9 cellular contexts compared by ENCODE assay signal in genomic region chr1:3491291-3492246, GRCh38. TPM values are rescaled to one million over a fixed set of nuclear protein-coding genes. Genes with fewer than 3 reads are reported as not detected.
DNase-seq lines count a peak whose midpoint lies in the region; ATAC-seq lines count a peak whose summit lies in the region.
"Had no signal": no experiment of that assay in that cellular context is flagged by ENCODE, and none has a peak within 500 bp of the region (broad histone marks: within the 10 kb centered on the region; RNA-seq: fewer than 3 reads in every experiment).

No MANE protein-coding gene starts in this region.

- H3K27me3 Mint-ChIP-seq in CD8-positive, alpha-beta memory T cell: no peaks in the 10 kb centered on the region
- H3K27me3 Mint-ChIP-seq in activated CD4-positive, alpha-beta T cell treated with anti-CD3 and anti-CD28 coated beads for 36 hours: no peaks in the 10 kb centered on the region

- no peaks in the 10 kb centered on the region for H3K27me3 ChIP-seq in CD8-positive, alpha-beta memory T cell (ENCODE audit: insufficient read depth, low read length, poor library complexity, severe bottlenecking)

- H3K4me3 Mint-ChIP-seq in CD8-positive, alpha-beta memory T cell: peak overlapping the region in 5 of 7 donors; percentile 29 to 68 (median 63)
- no peak overlapping the region for H3K4me3 Mint-ChIP-seq in activated CD4-positive, alpha-beta T cell treated with anti-CD3 and anti-CD28 coated beads for 36 hours
- H3K4me3 Mint-ChIP-seq: T-helper 1 cell treated with Interleukin-12 subunit alpha and Interleukin-12 subunit beta and Interleukin-4 antibody, amounts not matched to agents 30 μg/mL and 1 μg/mL, for 36 hours had no signal

- intact Hi-C loops in activated CD4-positive, alpha-beta T cell treated with anti-CD3 and anti-CD28 coated beads for 36 hours (cut with DNase I, micrococcal nuclease): loop anchor here (1.0 to 10.0 kb wide), 4 partner anchors 40 to 233 kb away; no protein-coding TSS in a partner anchor

- H3K4me1 ChIP-seq in CD8-positive, alpha-beta memory T cell (ENCODE audit: insufficient read depth, low read length): no peaks in the 10 kb centered on the region

- ATAC-seq in GM21515 (IDR thresholded peaks at IDR 0.05; ENCODE audit: unreplicated experiment): peak; percentile 71
- ATAC-seq in activated CD4-positive, alpha-beta T cell treated with anti-CD3 and anti-CD28 coated beads for 36 hours: peak; percentile 96
- ATAC-seq in left lobe of liver: peak; percentile 96
- ATAC-seq in GM21723 (IDR thresholded peaks at IDR 0.05; ENCODE audit: unreplicated experiment): no peak

- H3K9me3 Mint-ChIP-seq in CD8-positive, alpha-beta memory T cell: peaks cover 5 to 13% (median 6%) of the 10 kb centered on the region in 5 donors
- H3K9me3 Mint-ChIP-seq in activated CD4-positive, alpha-beta T cell treated with anti-CD3 and anti-CD28 coated beads for 36 hours (ENCODE audit: low read depth): peaks cover 14% of the 10 kb centered on the region

- H3K27ac Mint-ChIP-seq in CD8-positive, alpha-beta memory T cell: peak overlapping the region in 2 of 8 donors; percentile 53 to 65
- H3K27ac Mint-ChIP-seq in activated CD4-positive, alpha-beta T cell treated with anti-CD3 and anti-CD28 coated beads for 36 hours: no peak overlapping the region
- H3K27ac Mint-ChIP-seq: T-helper 1 cell treated with Interleukin-12 subunit alpha and Interleukin-12 subunit beta and Interleukin-4 antibody, amounts not matched to agents 30 μg/mL and 1 μg/mL, for 36 hours had no signal

- peaks cover 0 to 5% (median 4%) of the 10 kb centered on the region in 3 donors for H3K36me3 Mint-ChIP-seq in CD8-positive, alpha-beta memory T cell
- peaks cover 3% of the 10 kb centered on the region for H3K36me3 Mint-ChIP-seq in activated CD4-positive, alpha-beta T cell treated with anti-CD3 and anti-CD28 coated beads for 36 hours (ENCODE audit: low read depth)

- H3K27ac ChIP-seq in CD8-positive, alpha-beta memory T cell (ENCODE audit: low read depth, low read length): no peak overlapping the region

- POLR2A ChIA-PET in CD8-positive, alpha-beta memory T cell (lab: Charles Lee): no interaction called here
- POLR2A ChIA-PET in activated CD4-positive, alpha-beta T cell treated with anti-CD3 and anti-CD28 coated beads for 36 hours (lab: Charles Lee): no interaction called here

- H3K4me3 ChIP-seq in CD8-positive, alpha-beta memory T cell (ENCODE audit: low read length): no peak overlapping the region

- peaks cover 0 to 6% (median 2%) of the 10 kb centered on the region in 3 donors for H3K4me1 Mint-ChIP-seq in CD8-positive, alpha-beta memory T cell
- H3K4me1 Mint-ChIP-seq in activated CD4-positive, alpha-beta T cell treated with anti-CD3 and anti-CD28 coated beads for 36 hours: peaks cover 3% of the 10 kb centered on the region

- CTCF ChIA-PET in CD8-positive, alpha-beta memory T cell (lab: Charles Lee): interaction anchor here (0.7 to 1.9 kb wide), 18 partner anchors 8 to 257 kb away, joined by 3 to 15 read pairs (median 4); no protein-coding TSS in a partner anchor
- CTCF ChIA-PET in activated CD4-positive, alpha-beta T cell treated with anti-CD3 and anti-CD28 coated beads for 36 hours (lab: Charles Lee): interaction anchor here (0.5 to 1.5 kb wide), 10 partner anchors 9 to 137 kb away, joined by 3 to 16 read pairs (median 3); no protein-coding TSS in a partner anchor

- peak; percentile 74 to 87 (median 80) for DNase-seq in CD8-positive, alpha-beta memory T cell
- DNase-seq in NCI-H1694 (lab: John Stamatoyannopoulos, UW) (peak; percentile 49), cerebellar cortex (ENCODE audit: low spot score) (peak; percentile 71), left lobe of liver (ENCODE audit: low spot score) (peak; percentile 75)
- DNase-seq in activated CD4-positive, alpha-beta T cell treated with anti-CD3 and anti-CD28 coated beads for 36 hours: peak; percentile 93
- DNase-seq in stimulated activated CD4-positive, alpha-beta T cell treated with anti-CD3 and anti-CD28 coated beads, Interleukin-4, amount 100 ng/mL, for 4 hours: peak; percentile 73 to 88

- no peaks in the 10 kb centered on the region for H3K36me3 ChIP-seq in CD8-positive, alpha-beta memory T cell (ENCODE audit: insufficient read depth, low read length)

- no peaks in the 10 kb centered on the region for H3K9me3 ChIP-seq in CD8-positive, alpha-beta memory T cell (ENCODE audit: low read length)

RNA-seq across cellular contexts. Expression of gene ARHGEF16, which starts 37.1 kb away (rescaled TPM):
- not detected for total RNA-seq in CD8-positive, alpha-beta memory T cell
- 0.06 TPM for polyA plus RNA-seq in CD8-positive, alpha-beta memory T cell
- not detected for total RNA-seq in activated CD4-positive, alpha-beta T cell treated with anti-CD3 and anti-CD28 coated beads for 36 hours
- 8.1 TPM for total RNA-seq in left lobe of liver
